24 cellular contexts compared by ENCODE assay signal in genomic region chr13:93398167-93398566, GRCh38.
A peak's percentile ranks its signal among the peaks of the same experiment; 100 is the strongest.
DNase-seq lines count a peak whose midpoint lies in the region; ATAC-seq, FAIRE-seq and TF ChIP-seq lines count a peak whose summit lies in the region.
"Had no signal": no experiment of that assay in that cellular context is flagged by ENCODE, and none has a peak within 500 bp of the region (broad histone marks: within the 10 kb centered on the region; RNA-seq: fewer than 3 reads in every experiment).

No MANE protein-coding gene starts in this region.

- H3K36me3 ChIP-seq in SK-N-SH (replicated peaks in 1 of 2; ENCODE audit: control insufficient read depth in 1 of 2, insufficient read depth in 2 of 2, low read length in 1 of 2) (no peaks in the 10 kb centered on the region), WERI-Rb-1 (peaks cover 11% of the 10 kb centered on the region), upper lobe of left lung (no peaks in the 10 kb centered on the region)
- H3K36me3 ChIP-seq: cardiac muscle cell had no signal

- CTCF ChIA-PET in SK-N-SH (lab: Yijun Ruan, JAX), result no interaction called here

- no peaks in the 10 kb centered on the region for H3K79me2 ChIP-seq in SK-N-SH (ENCODE audit: insufficient read depth)

- no peaks in the 10 kb centered on the region for H3K27me3 Mint-ChIP-seq in glutamatergic neuron (ENCODE audit: unreplicated experiment)
- H3K27me3 Mint-ChIP-seq: activated CD4-positive, alpha-beta T cell treated with anti-CD3 and anti-CD28 coated beads, Interleukin-2, amount 10 ng/mL, durations not matched to agents 7 days and 5 days; naive B cell; stimulated activated naive CD8-positive, alpha-beta T cell treated with anti-CD3 and anti-CD28 coated beads, Interleukin-15, amount 100 ng/mL, for 72 hours; type B pancreatic cell had no signal

- H3K4me1 ChIP-seq in SK-N-SH (ENCODE audit: control insufficient read depth in 1 of 2, insufficient read depth in 2 of 2, low read depth in 1 of 2, low read length in 1 of 2) (peaks cover 6 to 8% of the 10 kb centered on the region in 2 experiments; a peak in 3 of 4 replicates), upper lobe of left lung (no peaks in the 10 kb centered on the region)

- TF ChIP-seq EP300 in SK-N-SH (IDR thresholded peaks at IDR 0.05; ENCODE audit: borderline replicate concordance in 1 of 2, low read depth in 1 of 2, low read length in 1 of 2) (no peak), upper lobe of left lung (IDR thresholded peaks at IDR 0.05) (no peak)

- H3F3A ChIP-seq in SK-N-SH (replicated peaks; ENCODE audit: insufficient read depth), result peaks cover 3% of the 10 kb centered on the region

- POLR2A ChIA-PET in SK-N-SH (lab: Yijun Ruan, JAX), result no interaction called here

- H3K36me3 Mint-ChIP-seq in glutamatergic neuron (ENCODE audit: unreplicated experiment), result no peaks in the 10 kb centered on the region
- H3K36me3 Mint-ChIP-seq: CD14-positive monocyte, naive B cell, type B pancreatic cell had no signal

- ATAC-seq in SK-N-SH treated with all-trans-retinoic acid at 6 μM for 48 hours (peak; percentile 55; the same call in 2 of the 3 replicates), upper lobe of left lung (ENCODE audit: low FRiP score in 2 of 2) (peak; percentile 57 to 86)
- ATAC-seq: activated naive CD8-positive, alpha-beta T cell treated with anti-CD3 and anti-CD28 coated beads, Interleukin-2, amount 50 U/mL, for 24 hours; stimulated activated naive CD8-positive, alpha-beta T cell treated with anti-CD3 and anti-CD28 coated beads, Interleukin-15, amount 100 ng/mL, for 72 hours had no signal

- H3K27me3 ChIP-seq in SK-N-SH (ENCODE audit: insufficient read depth) (no peaks in the 10 kb centered on the region), WERI-Rb-1 (ENCODE audit: insufficient read depth, low read depth, severe bottlenecking) (no peaks in the 10 kb centered on the region), upper lobe of left lung (no peaks in the 10 kb centered on the region)
- H3K27me3 ChIP-seq: cardiac muscle cell had no signal

- no peaks in the 10 kb centered on the region for H3K9me3 ChIP-seq in SK-N-SH
- H3K9me3 ChIP-seq in WERI-Rb-1 (ENCODE audit: severe bottlenecking), result no peaks in the 10 kb centered on the region
- no peaks in the 10 kb centered on the region for H3K9me3 ChIP-seq in upper lobe of left lung

- peak overlapping the region; percentile 34 for H3K27ac Mint-ChIP-seq in glutamatergic neuron (ENCODE audit: unreplicated experiment)
- H3K27ac Mint-ChIP-seq: activated CD4-positive, alpha-beta T cell treated with anti-CD3 and anti-CD28 coated beads, Interleukin-2, amount 10 ng/mL, durations not matched to agents 7 days and 5 days; activated naive CD8-positive, alpha-beta T cell treated with anti-CD3 and anti-CD28 coated beads, Interleukin-2, amount 50 U/mL, for 24 hours; CD14-positive monocyte; naive B cell; stimulated activated naive CD8-positive, alpha-beta T cell treated with anti-CD3 and anti-CD28 coated beads, Interleukin-15, amount 100 ng/mL, for 72 hours; type B pancreatic cell had no signal

- no peak for FAIRE-seq in GM12891 (lab: Jason Lieb, UNC)
- FAIRE-seq: islet of Langerhans had no signal

- H3K9me3 Mint-ChIP-seq in glutamatergic neuron (ENCODE audit: unreplicated experiment), result peaks cover 5% of the 10 kb centered on the region
- H3K9me3 Mint-ChIP-seq: activated CD4-positive, alpha-beta T cell treated with anti-CD3 and anti-CD28 coated beads, Interleukin-2, amount 10 ng/mL, durations not matched to agents 7 days and 5 days; activated naive CD8-positive, alpha-beta T cell treated with anti-CD3 and anti-CD28 coated beads, Interleukin-2, amount 50 U/mL, for 24 hours had no signal

- H4K20me1 ChIP-seq in SK-N-SH (ENCODE audit: insufficient read depth), result no peaks in the 10 kb centered on the region

- no peak overlapping the region for H3K4me2 ChIP-seq in SK-N-SH

- H3K27ac ChIP-seq in SK-N-SH (ENCODE audit: low read depth in 2 of 2, low read length in 1 of 2) (no peak overlapping the region), WERI-Rb-1 (peak overlapping the region; percentile 52), upper lobe of left lung (no peak overlapping the region)
- H3K27ac ChIP-seq: cardiac muscle cell, RWPE1, skin epidermis had no signal

- TF ChIP-seq CTCF in SK-N-SH (IDR thresholded peaks at IDR 0.05) (no peak), WERI-Rb-1 (IDR thresholded peaks at IDR 0.05; ENCODE audit: low read depth, low read length) (no peak), glutamatergic neuron (IDR thresholded peaks at IDR 0.05; ENCODE audit: partially characterized antibody, unreplicated experiment) (no peak), upper lobe of left lung (IDR thresholded peaks at IDR 0.05) (no peak)

- no peak for DNase-seq in SK-N-SH
- DNase-seq in WERI-Rb-1, result no peak
- no peak for DNase-seq in glutamatergic neuron
- no peak for DNase-seq in upper lobe of left lung
- no peak for DNase-seq in dermis blood vessel endothelial cell
- no peak for DNase-seq in GM12891 (ENCODE audit: insufficient read length, low spot score)
- DNase-seq in stimulated activated CD4-positive, alpha-beta T cell treated with anti-CD3 and anti-CD28 coated beads, Interleukin-4, amount 100 ng/mL, for 1 hour, result no peak
- DNase-seq: 8988T; activated CD4-positive, alpha-beta T cell treated with anti-CD3 and anti-CD28 coated beads, Interleukin-2, amount 10 ng/mL, durations not matched to agents 7 days and 5 days; activated naive CD8-positive, alpha-beta T cell treated with anti-CD3 and anti-CD28 coated beads, Interleukin-2, amount 50 U/mL, for 24 hours; GF-D8; mammary epithelial cell; MV-4-11; naive B cell; NCI-H1694 treated with DMSO at 0.1 percent for 48 hours; NCI-H446 treated with DMSO at 0.1 percent for 48 hours; stimulated activated naive CD8-positive, alpha-beta T cell treated with anti-CD3 and anti-CD28 coated beads, Interleukin-15, amount 100 ng/mL, for 72 hours had no signal

- H3K4me3 Mint-ChIP-seq in glutamatergic neuron (ENCODE audit: unreplicated experiment), result peak overlapping the region; percentile 0
- H3K4me3 Mint-ChIP-seq: activated CD4-positive, alpha-beta T cell treated with anti-CD3 and anti-CD28 coated beads, Interleukin-2, amount 10 ng/mL, durations not matched to agents 7 days and 5 days; activated naive CD8-positive, alpha-beta T cell treated with anti-CD3 and anti-CD28 coated beads, Interleukin-2, amount 50 U/mL, for 24 hours; CD14-positive monocyte; naive B cell; stimulated activated naive CD8-positive, alpha-beta T cell treated with anti-CD3 and anti-CD28 coated beads, Interleukin-15, amount 100 ng/mL, for 72 hours; type B pancreatic cell had no signal

- H3K4me3 ChIP-seq in SK-N-SH (ENCODE audit: low read depth in 2 of 2, low read length in 1 of 2), result no peak overlapping the region
- H3K4me3 ChIP-seq in WERI-Rb-1 (ENCODE audit: low read depth, low read length), result no peak overlapping the region
- no peak overlapping the region for H3K4me3 ChIP-seq in upper lobe of left lung
- H3K4me3 ChIP-seq: cardiac muscle cell, skin epidermis had no signal

- TF ChIP-seq RAD21 in SK-N-SH (IDR thresholded peaks at IDR 0.05; ENCODE audit: low read length), result no peak

- peaks cover 36% of the 10 kb centered on the region for H3K4me1 Mint-ChIP-seq in glutamatergic neuron (ENCODE audit: low read depth, unreplicated experiment)
- H3K4me1 Mint-ChIP-seq: activated CD4-positive, alpha-beta T cell treated with anti-CD3 and anti-CD28 coated beads, Interleukin-2, amount 10 ng/mL, durations not matched to agents 7 days and 5 days; activated naive CD8-positive, alpha-beta T cell treated with anti-CD3 and anti-CD28 coated beads, Interleukin-2, amount 50 U/mL, for 24 hours; CD14-positive monocyte; naive B cell; stimulated activated naive CD8-positive, alpha-beta T cell treated with anti-CD3 and anti-CD28 coated beads, Interleukin-15, amount 100 ng/mL, for 72 hours had no signal

- H3K9me2 ChIP-seq in SK-N-SH, result no peaks in the 10 kb centered on the region

- 63% methylated on average over 1 of the region's 1 CpG for WGBS in SK-N-SH (ENCODE audit: low lambda C conversion rate)
- 71 to 76% methylated on average over 1 of the region's 1 CpG for WGBS in upper lobe of left lung, 2 donors

- TF ChIP-seq POLR2A in upper lobe of left lung (IDR thresholded peaks at IDR 0.05), result no peak
- TF ChIP-seq POLR2A in GM12891 (IDR thresholded peaks at IDR 0.05; ENCODE audit: low read depth, low read length), result no peak

- no peak overlapping the region for H3K9ac ChIP-seq in SK-N-SH

- no peak overlapping the region for H2AFZ ChIP-seq in SK-N-SH (ENCODE audit: low read depth)

TF ChIP-seq in SK-N-SH treated with all-trans-retinoic acid at 6 μM for 48 hours, 23 proteins besides CTCF, POLR2A, EP300 and RAD21 (continues in another document):
- TF ChIP-seq ISL1 (CRISPR knock-in tag; IDR thresholded peaks at IDR 0.05), result peak; percentile 34

TF ChIP-seq in SK-N-SH, 30 proteins besides CTCF, POLR2A, EP300 and RAD21 (continues in another document):
- no peak for TF ChIP-seq POLR2AphosphoS5 (IDR thresholded peaks at IDR 0.05; ENCODE audit: low read depth, low read length)

TF ChIP-seq in GM12891, 5 proteins besides CTCF, POLR2A, EP300 and RAD21:
- TF ChIP-seq POLR2AphosphoS5 (IDR thresholded peaks at IDR 0.05; ENCODE audit: low read depth, low read length) (no peak), SPI1 (IDR thresholded peaks at IDR 0.05; ENCODE audit: low read depth, low read length) (no peak)
